In the genomic region with DNA sequence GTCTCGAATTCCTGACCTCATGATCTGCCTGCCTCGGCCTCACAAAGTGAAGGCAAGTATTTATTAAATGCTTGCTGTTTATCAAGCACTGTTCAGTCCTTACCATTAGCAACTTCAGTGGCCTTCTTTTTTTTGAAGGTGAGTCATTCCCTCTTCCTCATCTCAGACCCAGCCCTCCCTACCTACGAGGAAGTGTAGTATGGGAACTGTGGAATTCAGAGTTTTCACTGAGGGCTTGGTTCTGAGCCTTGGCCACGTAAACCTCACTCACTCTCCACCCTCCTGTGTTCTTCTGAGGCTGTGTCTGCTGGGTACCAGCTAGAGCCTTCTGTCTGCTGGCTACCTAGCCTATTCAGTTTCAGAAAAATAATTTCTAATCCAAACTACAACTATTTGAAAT, we compare ENCODE assay signal across 1 cellular context.
TF ChIP-seq lines count a peak whose summit lies in the region.

No MANE protein-coding gene starts in this region.

TF ChIP-seq in HCT116, 20 proteins besides CTCF, POLR2A, EP300 and RAD21 (continued from another document):
- TF ChIP-seq, protein P1, sequence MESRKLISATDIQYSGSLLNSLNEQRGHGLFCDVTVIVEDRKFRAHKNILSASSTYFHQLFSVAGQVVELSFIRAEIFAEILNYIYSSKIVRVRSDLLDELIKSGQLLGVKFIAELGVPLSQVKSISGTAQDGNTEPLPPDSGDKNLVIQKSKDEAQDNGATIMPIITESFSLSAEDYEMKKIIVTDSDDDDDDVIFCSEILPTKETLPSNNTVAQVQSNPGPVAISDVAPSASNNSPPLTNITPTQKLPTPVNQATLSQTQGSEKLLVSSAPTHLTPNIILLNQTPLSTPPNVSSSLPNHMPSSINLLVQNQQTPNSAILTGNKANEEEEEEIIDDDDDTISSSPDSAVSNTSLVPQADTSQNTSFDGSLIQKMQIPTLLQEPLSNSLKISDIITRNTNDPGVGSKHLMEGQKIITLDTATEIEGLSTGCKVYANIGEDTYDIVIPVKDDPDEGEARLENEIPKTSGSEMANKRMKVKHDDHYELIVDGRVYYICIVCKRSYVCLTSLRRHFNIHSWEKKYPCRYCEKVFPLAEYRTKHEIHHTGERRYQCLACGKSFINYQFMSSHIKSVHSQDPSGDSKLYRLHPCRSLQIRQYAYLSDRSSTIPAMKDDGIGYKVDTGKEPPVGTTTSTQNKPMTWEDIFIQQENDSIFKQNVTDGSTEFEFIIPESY (IDR thresholded peaks at IDR 0.05; ENCODE audit: extremely low read depth, insufficient replicate concordance, low read length): peak; percentile 59
- TF ChIP-seq CBX3 (IDR thresholded peaks at IDR 0.05; ENCODE audit: low read depth) (peak; percentile 83), JUND (IDR thresholded peaks at IDR 0.05) (peak; percentile 83), SP1 (IDR thresholded peaks at IDR 0.05; ENCODE audit: low read depth) (peak; percentile 75), ZNF274 (IDR thresholded peaks at IDR 0.05; ENCODE audit: low read depth, low read length) (no peak), EZH2 (IDR thresholded peaks at IDR 0.05) (no peak), FOSL1 (IDR thresholded peaks at IDR 0.05; ENCODE audit: low read depth) (peak; percentile 82), SRF (IDR thresholded peaks at IDR 0.05; ENCODE audit: low read depth) (no peak; the same call in 1 of the 2 replicates), ELF1 (IDR thresholded peaks at IDR 0.05; ENCODE audit: borderline replicate concordance, low read depth) (no peak), ZFX (IDR thresholded peaks at IDR 0.05) (no peak), YY1 (IDR thresholded peaks at IDR 0.05; ENCODE audit: extremely low read depth, insufficient replicate concordance, low read depth, low read length) (no peak), CEBPB (IDR thresholded peaks at IDR 0.05; ENCODE audit: low read depth) (no peak), EZH2phosphoT487 (IDR thresholded peaks at IDR 0.05; ENCODE audit: borderline replicate concordance) (no peak), TCF7L2 (IDR thresholded peaks at IDR 0.05; ENCODE audit: borderline replicate concordance, extremely low read depth, insufficient read depth, insufficient read length) (no peak)
- TF ChIP-seq, protein P2, sequence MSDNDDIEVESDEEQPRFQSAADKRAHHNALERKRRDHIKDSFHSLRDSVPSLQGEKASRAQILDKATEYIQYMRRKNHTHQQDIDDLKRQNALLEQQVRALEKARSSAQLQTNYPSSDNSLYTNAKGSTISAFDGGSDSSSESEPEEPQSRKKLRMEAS (IDR thresholded peaks at IDR 0.05): peak; percentile 55; the same call in 1 of the 2 replicates
- TF ChIP-seq, protein P3, sequence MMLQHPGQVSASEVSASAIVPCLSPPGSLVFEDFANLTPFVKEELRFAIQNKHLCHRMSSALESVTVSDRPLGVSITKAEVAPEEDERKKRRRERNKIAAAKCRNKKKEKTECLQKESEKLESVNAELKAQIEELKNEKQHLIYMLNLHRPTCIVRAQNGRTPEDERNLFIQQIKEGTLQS (IDR thresholded peaks at IDR 0.05): no peak
